In genomic region chr20:7704021-7704420, GRCh38 we compare ENCODE assay signal across 25 cellular contexts.
DNase-seq lines count a peak whose midpoint lies in the region; ATAC-seq, FAIRE-seq and TF ChIP-seq lines count a peak whose summit lies in the region.
"Had no signal": no experiment of that assay in that cellular context is flagged by ENCODE, and none has a peak within 500 bp of the region (broad histone marks: within the 10 kb centered on the region; RNA-seq: fewer than 3 reads in every experiment).

No MANE protein-coding gene starts in this region.

- H3K27me3 Mint-ChIP-seq in naive thymus-derived CD8-positive, alpha-beta T cell = peaks cover 0 to 6% (median 2%) of the 10 kb centered on the region in 5 donors
- H3K27me3 Mint-ChIP-seq: activated naive CD4-positive, alpha-beta T cell treated with anti-CD3 and anti-CD28 coated beads, Interleukin-2, amount 10 ng/mL, durations not matched to agents 7 days and 5 days had no signal

- no peak for ATAC-seq in naive thymus-derived CD8-positive, alpha-beta T cell
- ATAC-seq: lower lobe of right lung had no signal

- DNase-seq in NCI-H82 (lab: John Stamatoyannopoulos, UW) (peak; percentile 36), NCI-H82 treated with DMSO at 0.1 percent for 48 hours (lab: John Stamatoyannopoulos, UW; ENCODE audit: unreplicated experiment) (no peak), NCI-H748 (lab: John Stamatoyannopoulos, UW; ENCODE audit: unreplicated experiment) (peak; percentile 92), dorsolateral prefrontal cortex (no peak), urothelium cell line (ENCODE audit: low spot score) (no peak), ecto neural progenitor cell (ENCODE audit: low spot score) (no peak)
- DNase-seq in naive thymus-derived CD8-positive, alpha-beta T cell = no peak
- DNase-seq: activated CD4-positive, CD25-positive, alpha-beta regulatory T cell; activated naive CD4-positive, alpha-beta T cell treated with anti-CD3 and anti-CD28 coated beads, Interleukin-2, amount 10 ng/mL, durations not matched to agents 7 days and 5 days; brain microvascular endothelial cell; Caco-2; DND-41; effector CD4-positive, alpha-beta T cell; lower lobe of right lung; NCI-H2227 treated with DMSO at 0.1 percent for 48 hours; ovary; stimulated activated CD4-positive, alpha-beta T cell treated with anti-CD3 and anti-CD28 coated beads, Interleukin-1b, Interleukin-23, amount 100 ng/mL, for 48 hours; stimulated activated CD8-positive, alpha-beta memory T cell treated with anti-CD3 and anti-CD28 coated beads, Interleukin-4, amount 100 ng/mL, for 48 hours; stomach; upper lobe of left lung had no signal

- intact Hi-C loops in dorsolateral prefrontal cortex (cut with DNase I) = no loop called here

- POLR2A ChIA-PET in naive thymus-derived CD8-positive, alpha-beta T cell (lab: Charles Lee) = no interaction called here

- H3K27ac ChIP-seq in dorsolateral prefrontal cortex (peak overlapping the region in 56 of 59 donors; percentile 12 to 91 (median 74)), temporal lobe (ENCODE audit: low read depth, low read length) (peak overlapping the region; percentile 38)
- H3K27ac ChIP-seq: BLaER1 treated with 17β-estradiol and CSF1 and Interleukin-3, amounts not matched to agents 10 nM and 100 nM; brain microvascular endothelial cell; epithelial cell of prostate; lower lobe of right lung; ovary; stomach; upper lobe of left lung had no signal

- no peak overlapping the region for H3K27ac Mint-ChIP-seq in naive thymus-derived CD8-positive, alpha-beta T cell
- H3K27ac Mint-ChIP-seq: activated naive CD4-positive, alpha-beta T cell treated with anti-CD3 and anti-CD28 coated beads, Interleukin-2, amount 10 ng/mL, durations not matched to agents 7 days and 5 days had no signal

- no peaks in the 10 kb centered on the region for H3K27me3 ChIP-seq in dorsolateral prefrontal cortex
- H3K27me3 ChIP-seq: BLaER1 treated with 17β-estradiol and CSF1 and Interleukin-3, amounts not matched to agents 10 nM and 100 nM; brain microvascular endothelial cell; ovary; stomach; upper lobe of left lung had no signal

- H3K36me3 Mint-ChIP-seq in naive thymus-derived CD8-positive, alpha-beta T cell = no peaks in the 10 kb centered on the region
- H3K36me3 Mint-ChIP-seq: activated naive CD4-positive, alpha-beta T cell treated with anti-CD3 and anti-CD28 coated beads, Interleukin-2, amount 10 ng/mL, durations not matched to agents 7 days and 5 days had no signal

- H3K9me3 Mint-ChIP-seq in naive thymus-derived CD8-positive, alpha-beta T cell = peaks cover 3 to 41% (median 7%) of the 10 kb centered on the region in 9 donors

- no peak for FAIRE-seq in urothelium cell line (lab: Jason Lieb, UNC)
- FAIRE-seq: keratinocyte had no signal

- no peak for TF ChIP-seq CTCF in dorsolateral prefrontal cortex (IDR thresholded peaks at IDR 0.05 in 54 of 56, conservative IDR thresholded peaks at IDR 0.05 in 2 of 56; ENCODE audit: low read depth in 1 of 56, partially characterized antibody in 56 of 56)

- peak overlapping the region in 9 of 59 donors; percentile 1 to 35 (median 6) for H3K4me3 ChIP-seq in dorsolateral prefrontal cortex
- H3K4me3 ChIP-seq: BLaER1 treated with 17β-estradiol and CSF1 and Interleukin-3, amounts not matched to agents 10 nM and 100 nM; lower lobe of right lung; ovary; smooth muscle cell; stomach; upper lobe of left lung had no signal

- no peak overlapping the region for H3K4me3 Mint-ChIP-seq in naive thymus-derived CD8-positive, alpha-beta T cell
- H3K4me3 Mint-ChIP-seq: activated naive CD4-positive, alpha-beta T cell treated with anti-CD3 and anti-CD28 coated beads, Interleukin-2, amount 10 ng/mL, durations not matched to agents 7 days and 5 days had no signal

- H3K4me1 Mint-ChIP-seq in naive thymus-derived CD8-positive, alpha-beta T cell = no peaks in the 10 kb centered on the region
- H3K4me1 Mint-ChIP-seq: activated naive CD4-positive, alpha-beta T cell treated with anti-CD3 and anti-CD28 coated beads, Interleukin-2, amount 10 ng/mL, durations not matched to agents 7 days and 5 days had no signal

Comparison
In these comparisons a context has a peak if more than half of its experiments do, and no peak if none do; other contexts are left out.
1. DNase-seq: peak in NCI-H82 (single experiment) and NCI-H748 (single experiment); none in NCI-H82 treated with DMSO at 0.1 percent for 48 hours (single experiment), dorsolateral prefrontal cortex (0 of 10), urothelium cell line (single experiment), ecto neural progenitor cell (single experiment) and naive thymus-derived CD8-positive, alpha-beta T cell (0 of 10).